In genomic region chr16:9682320-9682719, GRCh38 we compare ENCODE assay signal across 6 cellular contexts.
"Had no signal": no experiment of that assay in that cellular context is flagged by ENCODE, and none has a peak within 500 bp of the region (broad histone marks: within the 10 kb centered on the region; RNA-seq: fewer than 3 reads in every experiment).

No MANE protein-coding gene starts in this region.

- ATAC-seq: K562 had no signal

- DNase-seq: GOT3, H7, HCEC 1CT, IMR-90, KG1 had no signal

- H3K4me3 ChIP-seq: K562 had no signal
